8 cellular contexts compared by ENCODE assay signal in the genomic region with DNA sequence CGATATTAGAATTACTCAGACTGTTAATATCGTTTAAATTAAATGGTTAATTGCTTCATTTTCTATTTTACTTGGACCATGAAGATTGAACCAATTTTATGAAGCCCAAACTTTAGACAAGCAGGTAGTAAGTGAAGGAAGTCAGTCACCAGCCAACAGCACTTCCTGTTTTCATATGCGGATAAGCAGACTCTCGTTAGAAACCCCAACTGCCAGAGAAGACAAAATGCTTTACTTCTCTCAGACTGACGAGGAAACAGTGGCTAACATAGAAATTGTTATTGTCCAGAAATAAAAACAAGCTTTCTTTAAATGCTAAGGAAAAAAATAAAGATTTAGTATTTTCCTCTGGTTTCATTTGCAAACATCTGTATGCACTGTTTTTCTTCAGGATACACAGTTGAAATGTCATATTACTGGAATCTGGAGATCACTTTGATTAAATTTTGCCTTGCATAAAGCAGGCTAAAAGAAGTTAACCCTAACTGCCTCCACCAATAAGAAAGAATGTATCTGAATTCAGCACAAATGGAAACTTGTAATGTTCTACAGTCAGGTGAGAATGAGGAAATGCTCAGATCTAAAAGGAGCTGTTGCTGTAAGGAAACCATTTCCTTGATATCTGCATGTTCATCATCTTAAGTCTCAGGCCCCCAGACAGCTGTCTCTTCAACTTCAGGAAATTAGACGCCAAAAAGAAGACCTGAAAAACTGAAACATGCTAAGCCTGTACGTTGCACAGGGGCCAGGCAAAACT.
DNase-seq lines count a peak whose midpoint lies in the region; ATAC-seq and TF ChIP-seq lines count a peak whose summit lies in the region.

No MANE protein-coding gene starts in this region.

- intact Hi-C loops in CD4-positive, alpha-beta T cell (cut with DNase I, micrococcal nuclease) = loop anchor here (1.0 to 10.0 kb wide), 5 partner anchors 130 to 1049 kb away; partner anchors contain the start of genes SAMSN1 (in 1 of the 2) and USP25 (in 1 of the 2)

- peaks cover 50% of the 10 kb centered on the region for H3K4me1 Mint-ChIP-seq in CD4-positive, alpha-beta T cell (ENCODE audit: low read depth)

- H3F3A ChIP-seq in MM.1S (ENCODE audit: insufficient read depth, low read length) = peaks cover 28% of the 10 kb centered on the region

- no peaks in the 10 kb centered on the region for H3K27me3 Mint-ChIP-seq in CD4-positive, alpha-beta T cell

- peaks cover 32% of the 10 kb centered on the region for H3K4me1 ChIP-seq in MM.1S (ENCODE audit: low read length)
- H3K4me1 ChIP-seq in effector memory CD4-positive, alpha-beta T cell (ENCODE audit: control insufficient read depth, insufficient read depth, low read length, poor library complexity, severe bottlenecking) = peaks cover 14% of the 10 kb centered on the region

- H3K9me3 Mint-ChIP-seq in CD4-positive, alpha-beta T cell = no peaks in the 10 kb centered on the region

- H3K4me3 Mint-ChIP-seq in CD4-positive, alpha-beta T cell = peak overlapping the region; percentile 42

- no peak for TF ChIP-seq CTCF in CD4-positive, alpha-beta T cell (IDR thresholded peaks at IDR 0.05)
- TF ChIP-seq CTCF in MM.1S (IDR thresholded peaks at IDR 0.05; ENCODE audit: low read length) (no peak), omental fat pad (IDR thresholded peaks at IDR 0.05) (no peak)

- ATAC-seq in CD4-positive, alpha-beta T cell (ENCODE audit: poor library complexity) = peak; percentile 88
- ATAC-seq in GM19468 (IDR thresholded peaks at IDR 0.05; ENCODE audit: extremely low read depth, unreplicated experiment) (peak; percentile 37), omental fat pad (ENCODE audit: low FRiP score) (no peak)

- peak overlapping the region; percentile 56 for H3K9ac ChIP-seq in MM.1S (ENCODE audit: low read length)

- H3K4me3 ChIP-seq in MM.1S (ENCODE audit: low read length) = peak overlapping the region; percentile 41
- peak overlapping the region; percentile 26 for H3K4me3 ChIP-seq in effector memory CD4-positive, alpha-beta T cell (ENCODE audit: insufficient read depth, low read depth, low read length, poor library complexity, severe bottlenecking)

- no peaks in the 10 kb centered on the region for H3K27me3 ChIP-seq in CD4-positive, alpha-beta T cell (ENCODE audit: control insufficient read depth, insufficient read depth, low read length)
- H3K27me3 ChIP-seq in MM.1S (replicated peaks; ENCODE audit: insufficient read depth, low read length) = no peaks in the 10 kb centered on the region
- H3K27me3 ChIP-seq in effector memory CD4-positive, alpha-beta T cell (replicated peaks; ENCODE audit: control insufficient read depth, insufficient read depth, low read length, poor library complexity, severe bottlenecking) = no peaks in the 10 kb centered on the region

- peak overlapping the region; percentile 32 for H2AFZ ChIP-seq in MM.1S (ENCODE audit: low read length)

- H4K20me1 ChIP-seq in MM.1S (ENCODE audit: insufficient read depth, low read length) = no peaks in the 10 kb centered on the region

- H3K79me2 ChIP-seq in MM.1S (ENCODE audit: low read length) = no peaks in the 10 kb centered on the region

- H3K36me3 ChIP-seq in MM.1S (replicated peaks; ENCODE audit: insufficient read depth, low read length) = no peaks in the 10 kb centered on the region
- no peaks in the 10 kb centered on the region for H3K36me3 ChIP-seq in effector memory CD4-positive, alpha-beta T cell (ENCODE audit: control insufficient read depth, insufficient read depth, low read length)

- peak overlapping the region; percentile 60 for H3K27ac ChIP-seq in CD4-positive, alpha-beta T cell (ENCODE audit: low read depth, low read length)
- H3K27ac ChIP-seq in MM.1S (ENCODE audit: low read length) = peak overlapping the region; percentile 91
- peak overlapping the region; percentile 74 for H3K27ac ChIP-seq in effector memory CD4-positive, alpha-beta T cell (ENCODE audit: insufficient read depth, low read length, poor library complexity, severe bottlenecking)

- DNase-seq in CD4-positive, alpha-beta T cell = peak in 8 of 10 experiments; percentile 0 to 17 (median 9)
- DNase-seq in MM.1S = peak; percentile 91
- no peak for DNase-seq in effector memory CD4-positive, alpha-beta T cell
- no peak for DNase-seq in NCI-H748 (lab: John Stamatoyannopoulos, UW; ENCODE audit: unreplicated experiment)
- no peak for DNase-seq in stimulated activated CD4-positive, alpha-beta T cell treated with anti-CD3 and anti-CD28 coated beads, Interleukin-1b, Interleukin-23, amount 100 ng/mL, for 48 hours
- DNase-seq in NCI-H2029 (lab: John Stamatoyannopoulos, UW) = no peak
- no peak for DNase-seq in omental fat pad (ENCODE audit: low spot score)

- H3K9me3 ChIP-seq in CD4-positive, alpha-beta T cell (ENCODE audit: control insufficient read depth, low read length) = no peaks in the 10 kb centered on the region
- H3K9me3 ChIP-seq in MM.1S (replicated peaks; ENCODE audit: insufficient read depth, low read length) = no peaks in the 10 kb centered on the region
- no peaks in the 10 kb centered on the region for H3K9me3 ChIP-seq in effector memory CD4-positive, alpha-beta T cell (ENCODE audit: control insufficient read depth, low read length)

- H3K27ac Mint-ChIP-seq in CD4-positive, alpha-beta T cell = peak overlapping the region; percentile 97

- no peaks in the 10 kb centered on the region for H3K36me3 Mint-ChIP-seq in CD4-positive, alpha-beta T cell (ENCODE audit: low read depth)

- H3K9me2 ChIP-seq in MM.1S (replicated peaks; ENCODE audit: insufficient read depth, low read length) = no peaks in the 10 kb centered on the region

- POLR2A ChIA-PET in CD4-positive, alpha-beta T cell (lab: Charles Lee) = interaction anchor here (0.7 to 3.5 kb wide), 16 partner anchors 10 to 1055 kb away, joined by 3 to 13 read pairs (median 4); partner anchors contain the start of genes HSPA13 and NRIP1

- CTCF ChIA-PET in CD4-positive, alpha-beta T cell (lab: Charles Lee) = interaction anchor here (0.8 to 1.8 kb wide), 2 partner anchors 35 to 62 kb away, joined by 3 to 9 read pairs; no protein-coding TSS in a partner anchor

- peak overlapping the region; percentile 69 for H3K4me2 ChIP-seq in MM.1S (ENCODE audit: low read depth, low read length)

Comparison
In these comparisons a context has a peak if more than half of its experiments do, and no peak if none do; other contexts are left out.
1. DNase-seq: peak in CD4-positive, alpha-beta T cell (8 of 10) and MM.1S (single experiment); none in effector memory CD4-positive, alpha-beta T cell (0 of 3), NCI-H748 (single experiment), stimulated activated CD4-positive, alpha-beta T cell treated with anti-CD3 and anti-CD28 coated beads, Interleukin-1b, Interleukin-23, amount 100 ng/mL, for 48 hours (single experiment), NCI-H2029 (single experiment) and omental fat pad (single experiment).
2. Peak in every context shown above with its lines, with median percentiles within 50 percentile points of each other: H3K27ac ChIP-seq.